ENCODE assay signal across 15 cellular contexts in genomic region chr1:204447220-204447619, GRCh38. TPM values are rescaled to one million over a fixed set of nuclear protein-coding genes. Genes with fewer than 3 reads are reported as not detected.
A peak's percentile ranks its signal among the peaks of the same experiment; 100 is the strongest.
DNase-seq lines count a peak whose midpoint lies in the region; ATAC-seq and TF ChIP-seq lines count a peak whose summit lies in the region.
"Had no signal": no experiment of that assay in that cellular context is flagged by ENCODE, and none has a peak within 500 bp of the region (broad histone marks: within the 10 kb centered on the region; RNA-seq: fewer than 3 reads in every experiment).

No MANE protein-coding gene starts in this region.

- peak overlapping the region; percentile 35 to 93 (median 84) for H3K27ac Mint-ChIP-seq in CD4-positive, alpha-beta memory T cell
- peak overlapping the region; percentile 100 for H3K27ac Mint-ChIP-seq in glutamatergic neuron (ENCODE audit: unreplicated experiment)

- H3K4me3 Mint-ChIP-seq in CD4-positive, alpha-beta memory T cell: no peak overlapping the region
- peak overlapping the region; percentile 85 for H3K4me3 Mint-ChIP-seq in glutamatergic neuron (ENCODE audit: unreplicated experiment)

- ATAC-seq in gastrocnemius medialis (no peak), GM18867 (IDR thresholded peaks at IDR 0.05; ENCODE audit: unreplicated experiment) (no peak)
- ATAC-seq: left lobe of liver, sciatic nerve had no signal

- H3K4ac ChIP-seq in mesenchymal stem cell (ENCODE audit: low read depth in 1 of 2, low read length in 2 of 2): no peak overlapping the region

- no peaks in the 10 kb centered on the region for H3K9me3 Mint-ChIP-seq in CD4-positive, alpha-beta memory T cell
- H3K9me3 Mint-ChIP-seq in glutamatergic neuron (ENCODE audit: unreplicated experiment): peaks cover 33% of the 10 kb centered on the region

- H3K14ac ChIP-seq in mesenchymal stem cell (ENCODE audit: low read length in 2 of 2): no peak overlapping the region

- peaks cover 33% of the 10 kb centered on the region for H3K4me1 ChIP-seq in CD4-positive, alpha-beta memory T cell (ENCODE audit: insufficient read depth, low read length)
- H3K4me1 ChIP-seq in gastrocnemius medialis (peaks cover 68 to 85% of the 10 kb centered on the region in 2 donors), mesenchymal stem cell (ENCODE audit: control insufficient read depth, insufficient read depth, low read depth, low read length) (peaks cover 3% of the 10 kb centered on the region)
- H3K4me1 ChIP-seq in effector memory CD4-positive, alpha-beta T cell (ENCODE audit: control insufficient read depth, insufficient read depth, low read length, poor library complexity, severe bottlenecking): peaks cover 18% of the 10 kb centered on the region

- WGBS in mesenchymal stem cell: 81% methylated on average over 6 of the region's 6 CpGs

- no peaks in the 10 kb centered on the region for H3K27me3 ChIP-seq in CD4-positive, alpha-beta memory T cell (ENCODE audit: insufficient read depth, low read length)
- no peaks in the 10 kb centered on the region for H3K27me3 ChIP-seq in gastrocnemius medialis
- peaks cover 0 to 23% of the 10 kb centered on the region in 2 experiments for H3K27me3 ChIP-seq in mesenchymal stem cell (ENCODE audit: control insufficient read depth in 1 of 2, insufficient read depth in 1 of 2, low read length in 2 of 2)
- no peaks in the 10 kb centered on the region for H3K27me3 ChIP-seq in effector memory CD4-positive, alpha-beta T cell (replicated peaks; ENCODE audit: control insufficient read depth, insufficient read depth, low read length, poor library complexity, severe bottlenecking)

- CTCF ChIA-PET in CD4-positive, alpha-beta memory T cell (lab: Charles Lee; ENCODE audit: partially characterized antibody): interaction anchor here (0.8 to 31.3 kb wide), 22 partner anchors 10 to 360 kb away, joined by 3 to 1077 read pairs (median 8); partner anchors contain the start of genes MDM4 and PIK3C2B
- CTCF ChIA-PET in RWPE1 (lab: Yijun Ruan, JAX): interaction anchor here (0.6 to 3.1 kb wide), 8 partner anchors 10 to 118 kb away, joined by 3 to 24 read pairs (median 6); partner anchors contain the start of gene PIK3C2B

- no peak overlapping the region for H3K4me3 ChIP-seq in CD4-positive, alpha-beta memory T cell (ENCODE audit: low read length in 2 of 2)
- H3K4me3 ChIP-seq in gastrocnemius medialis (no peak overlapping the region), mesenchymal stem cell (ENCODE audit: insufficient read depth in 1 of 2, low read depth in 1 of 2, low read length in 2 of 2) (no peak overlapping the region)
- H3K4me3 ChIP-seq in effector memory CD4-positive, alpha-beta T cell (ENCODE audit: insufficient read depth, low read depth, low read length, poor library complexity, severe bottlenecking): no peak overlapping the region

- H3K18ac ChIP-seq in mesenchymal stem cell (ENCODE audit: low read depth in 1 of 2, low read length in 2 of 2): no peak overlapping the region

- peak overlapping the region; percentile 29 for H3K27ac ChIP-seq in CD4-positive, alpha-beta memory T cell (ENCODE audit: low read depth, low read length)
- H3K27ac ChIP-seq in RWPE1: peak overlapping the region; percentile 48; the same call in 1 of the 2 replicates
- H3K27ac ChIP-seq in gastrocnemius medialis: peak overlapping the region; percentile 90 to 98 (median 94)
- no peak overlapping the region for H3K27ac ChIP-seq in mesenchymal stem cell (ENCODE audit: low read length, poor library complexity, severe bottlenecking)
- H3K27ac ChIP-seq in effector memory CD4-positive, alpha-beta T cell (ENCODE audit: insufficient read depth, low read length, poor library complexity, severe bottlenecking): no peak overlapping the region

- TF ChIP-seq CTCF in RWPE1 (conservative IDR thresholded peaks at IDR 0.05; ENCODE audit: low read depth) (no peak), glutamatergic neuron (IDR thresholded peaks at IDR 0.05; ENCODE audit: partially characterized antibody, unreplicated experiment) (no peak), gastrocnemius medialis (IDR thresholded peaks at IDR 0.05 in 4 of 5, conservative IDR thresholded peaks at IDR 0.05 in 1 of 5) (no peak)

- H3K36me3 ChIP-seq in CD4-positive, alpha-beta memory T cell (ENCODE audit: insufficient read depth, low read length): peaks cover 28% of the 10 kb centered on the region
- H3K36me3 ChIP-seq in gastrocnemius medialis: peaks cover 0 to 22% of the 10 kb centered on the region in 2 donors
- H3K36me3 ChIP-seq in mesenchymal stem cell (ENCODE audit: control insufficient read depth in 1 of 2, insufficient read depth in 2 of 2, low read depth in 1 of 2, low read length in 2 of 2): peaks cover 0 to 28% of the 10 kb centered on the region in 2 experiments
- H3K36me3 ChIP-seq in effector memory CD4-positive, alpha-beta T cell (ENCODE audit: control insufficient read depth, insufficient read depth, low read length): peaks cover 43% of the 10 kb centered on the region

- no peak overlapping the region for H3K9ac ChIP-seq in mesenchymal stem cell (ENCODE audit: low read length)

- no peak overlapping the region for H2AFZ ChIP-seq in mesenchymal stem cell (ENCODE audit: low read depth, low read length)

- POLR2A ChIA-PET in CD4-positive, alpha-beta memory T cell (lab: Charles Lee; ENCODE audit: partially characterized antibody): interaction anchor here (1.0 to 12.8 kb wide), 5 partner anchors 30 to 66 kb away, joined by 3 to 136 read pairs (median 26); partner anchors contain the start of gene PIK3C2B
- POLR2A ChIA-PET in RWPE1 (lab: Yijun Ruan, JAX; ENCODE audit: low non-redundant PET): no interaction called here

- H2AK5ac ChIP-seq in mesenchymal stem cell (ENCODE audit: low read length, severe bottlenecking): no peak overlapping the region

- peaks cover 16 to 59% (median 33%) of the 10 kb centered on the region in 4 donors for H3K4me1 Mint-ChIP-seq in CD4-positive, alpha-beta memory T cell
- peaks cover 58% of the 10 kb centered on the region for H3K4me1 Mint-ChIP-seq in glutamatergic neuron (ENCODE audit: low read depth, unreplicated experiment)

- peaks cover 33 to 68% of the 10 kb centered on the region in 2 donors for H3K36me3 Mint-ChIP-seq in CD4-positive, alpha-beta memory T cell
- H3K36me3 Mint-ChIP-seq in glutamatergic neuron (ENCODE audit: unreplicated experiment): peaks cover 8% of the 10 kb centered on the region

- no peak overlapping the region for H2BK120ac ChIP-seq in mesenchymal stem cell (ENCODE audit: low read depth, low read length)

- H3K23ac ChIP-seq in mesenchymal stem cell (ENCODE audit: low read length in 2 of 2): no peak overlapping the region

- in situ Hi-C loops in gastrocnemius medialis (cut with MboI; ENCODE audit: low sequenced_read_pairs in 4 of 4): loop anchor here in 3 of 4 donors (5.0 kb wide), 1 partner anchor 55 kb away; no protein-coding TSS in a partner anchor

- no peak overlapping the region for H4K91ac ChIP-seq in mesenchymal stem cell (ENCODE audit: low read length)

- intact Hi-C loops in CD4-positive, alpha-beta memory T cell (cut with micrococcal nuclease): loop anchor here (2.0 to 5.0 kb wide), 2 partner anchors 48 to 360 kb away; partner anchors contain the start of gene PIK3C2B
- intact Hi-C loops in gastrocnemius medialis (cut with DNase I; ENCODE audit: low total_unique reads): no loop called here

- H2BK12ac ChIP-seq in mesenchymal stem cell (ENCODE audit: low read length in 2 of 2): no peak overlapping the region

- no peaks in the 10 kb centered on the region for H3K27me3 Mint-ChIP-seq in CD4-positive, alpha-beta memory T cell
- peaks cover 33% of the 10 kb centered on the region for H3K27me3 Mint-ChIP-seq in glutamatergic neuron (ENCODE audit: unreplicated experiment)

- H3K79me1 ChIP-seq in mesenchymal stem cell (replicated peaks; ENCODE audit: low read length, poor library complexity, severe bottlenecking): no peaks in the 10 kb centered on the region

- no peak for TF ChIP-seq POLR2A in gastrocnemius medialis (IDR thresholded peaks at IDR 0.05)

- no peaks in the 10 kb centered on the region for H3K9me3 ChIP-seq in CD4-positive, alpha-beta memory T cell (ENCODE audit: control insufficient read depth in 1 of 2, low read length in 2 of 2)
- H3K9me3 ChIP-seq in gastrocnemius medialis (no peaks in the 10 kb centered on the region), mesenchymal stem cell (ENCODE audit: control insufficient read depth, low read length) (no peaks in the 10 kb centered on the region)
- no peaks in the 10 kb centered on the region for H3K9me3 ChIP-seq in effector memory CD4-positive, alpha-beta T cell (ENCODE audit: control insufficient read depth, low read length)

- H2BK15ac ChIP-seq in mesenchymal stem cell (ENCODE audit: low read depth, poor library complexity, severe bottlenecking): no peak overlapping the region

- no peak overlapping the region for H2BK5ac ChIP-seq in mesenchymal stem cell (ENCODE audit: low read depth, low read length, poor library complexity, severe bottlenecking)

- no peak for DNase-seq in CD4-positive, alpha-beta memory T cell
- DNase-seq in RWPE1 (ENCODE audit: low spot score) (no peak), glutamatergic neuron (peak; percentile 33), gastrocnemius medialis (no peak), NCI-H1105 treated with DMSO at 0.1 percent for 48 hours (lab: John Stamatoyannopoulos, UW) (no peak), mesenchymal stem cell (no peak)
- no peak for DNase-seq in effector memory CD4-positive, alpha-beta T cell
- DNase-seq: activated gamma-delta T cell; Kasumi-1; stimulated activated CD4-positive, alpha-beta T cell treated with anti-CD3 and anti-CD28 coated beads, Interleukin-4, amount 100 ng/mL, for 1 hour; T-helper 1 cell; trophoblast cell had no signal

- H4K8ac ChIP-seq in mesenchymal stem cell (ENCODE audit: low read length): no peak overlapping the region

- no peak overlapping the region for H3K4me2 ChIP-seq in mesenchymal stem cell (ENCODE audit: low read length, poor library complexity, severe bottlenecking)

RNA-seq across cellular contexts. Expression of gene PPP1R15B, which starts 35.6 kb away (rescaled TPM):
- total RNA-seq in CD4-positive, alpha-beta memory T cell: 10 to 100 TPM; 78.0 to 81.1 TPM
- polyA plus RNA-seq in CD4-positive, alpha-beta memory T cell: 10 to 100 TPM; 17.9 to 20.4 TPM
- total RNA-seq in glutamatergic neuron (ENCODE audit: unreplicated experiment): 45.3 TPM
- 10 to 100 TPM; 23.8 to 33.0 (median 25.9) TPM for total RNA-seq in gastrocnemius medialis
- 19.9 TPM for polyA plus RNA-seq in mesenchymal stem cell (2013, experiment 1 of 2)
- 19.0 TPM for polyA plus RNA-seq in mesenchymal stem cell (2013, experiment 2 of 2)

RNA-seq across cellular contexts. Expression of gene PIK3C2B, which starts 47.4 kb away (rescaled TPM):
- total RNA-seq in CD4-positive, alpha-beta memory T cell: 10 to 100 TPM; 43.4 to 46.9 TPM
- 1 to 10 TPM in 1 of 2 donors, under 1 TPM in 1; 0.13 to 4.1 TPM for polyA plus RNA-seq in CD4-positive, alpha-beta memory T cell
- total RNA-seq in glutamatergic neuron (ENCODE audit: unreplicated experiment) (156 TPM), gastrocnemius medialis (1 to 10 TPM; 2.8 to 6.0 (median 3.8) TPM)
- polyA plus RNA-seq in mesenchymal stem cell (2013, experiment 1 of 2): 3.7 TPM
- polyA plus RNA-seq in mesenchymal stem cell (2013, experiment 2 of 2): 3.8 TPM

Comparison
In these comparisons a context has a peak if more than half of its experiments do, and no peak if none do; other contexts are left out.
1. H3K27ac ChIP-seq: peak in CD4-positive, alpha-beta memory T cell (single experiment), RWPE1 (single experiment) and gastrocnemius medialis (4 of 4); none in mesenchymal stem cell (single experiment) and effector memory CD4-positive, alpha-beta T cell (single experiment).
2. RNA of gene PIK3C2B, which starts 47.4 kb away (total RNA-seq): 156 TPM in glutamatergic neuron (single experiment) and 43.4 to 46.9 TPM in CD4-positive, alpha-beta memory T cell; 2.8 to 6.0 TPM in gastrocnemius medialis; every median in the first group is over 4 times any median in the second.